9 cellular contexts compared by ENCODE assay signal in the genomic region with DNA sequence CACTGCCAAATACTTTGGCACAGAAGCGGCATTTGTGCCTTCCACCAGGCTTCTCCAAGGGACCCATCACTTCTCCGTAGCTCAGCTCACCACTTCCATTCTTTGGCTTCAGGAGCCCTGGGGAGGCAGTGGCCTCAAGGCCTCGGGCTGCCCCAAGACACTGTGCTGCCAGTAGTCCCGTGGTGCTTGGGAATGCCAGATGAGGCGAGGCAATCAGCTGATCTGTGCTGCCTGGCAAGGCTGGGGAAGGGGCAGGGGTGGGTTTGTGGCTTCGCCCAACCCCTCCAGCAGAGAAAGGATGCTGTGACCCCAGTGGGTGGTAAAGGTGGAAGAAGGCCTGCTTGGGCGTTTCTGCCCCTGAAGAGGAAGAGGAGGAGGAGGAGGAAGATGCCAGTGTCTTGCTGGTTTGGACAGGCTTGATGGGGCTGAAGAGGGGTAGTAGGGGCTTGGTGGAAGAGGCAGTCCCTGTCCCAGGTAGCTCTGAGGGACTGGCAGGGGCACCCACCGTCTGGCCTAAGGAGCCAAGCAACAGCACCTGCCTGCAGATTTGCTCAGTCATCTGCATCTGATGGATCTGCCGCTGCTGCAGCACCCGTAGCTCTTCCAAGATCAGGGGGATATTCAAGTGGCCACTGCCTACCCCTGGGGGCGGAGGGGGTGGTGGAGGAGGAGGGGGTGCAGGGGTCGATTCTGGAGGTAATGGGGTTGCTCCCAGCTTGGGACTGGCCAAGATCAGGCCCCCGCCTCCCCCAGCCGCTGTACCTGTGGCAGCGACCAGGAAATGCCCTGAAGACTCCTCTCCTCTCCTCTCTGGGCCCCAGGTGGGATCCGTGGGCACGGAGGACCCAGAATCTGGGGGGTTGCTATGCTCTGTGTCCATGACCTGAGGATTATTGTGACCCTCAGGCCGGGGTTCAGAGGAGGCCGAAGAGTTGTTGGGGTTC.
DNase-seq lines count a peak whose midpoint lies in the region; ATAC-seq and TF ChIP-seq lines count a peak whose summit lies in the region.
"Had no signal": no experiment of that assay in that cellular context is flagged by ENCODE, and none has a peak within 500 bp of the region (broad histone marks: within the 10 kb centered on the region; RNA-seq: fewer than 3 reads in every experiment).

No MANE protein-coding gene starts in this region.

- H3K27me3 ChIP-seq in muscle layer of duodenum (ENCODE audit: low read depth, low read length) = no peaks in the 10 kb centered on the region
- H3K27me3 ChIP-seq: tibial nerve had no signal

- no peak for ATAC-seq in stimulated activated naive CD8-positive, alpha-beta T cell treated with anti-CD3 and anti-CD28 coated beads, Interleukin-15, Interleukin-2, amounts not matched to agents 100 U/mL and 50 U/mL, for 24 hours
- ATAC-seq in central memory CD8-positive, alpha-beta T cell (replicated peaks; ENCODE audit: extremely low read depth, poor library complexity, severe bottlenecking) = no peak
- ATAC-seq in HG02678 (IDR thresholded peaks at IDR 0.05; ENCODE audit: unreplicated experiment) = no peak

- peaks cover 0 to 14% of the 10 kb centered on the region in 2 donors for H3K36me3 ChIP-seq in muscle layer of duodenum (ENCODE audit: control insufficient read depth in 1 of 2, insufficient read depth in 2 of 2, low read length in 2 of 2)

- POLR2A ChIA-PET in GM10248 (lab: Yijun Ruan, JAX) (no interaction called here), RWPE1 (lab: Yijun Ruan, JAX; ENCODE audit: low non-redundant PET) (no interaction called here)

- CTCF ChIA-PET in GM10248 (lab: Yijun Ruan, JAX) = interaction anchor here (0.6 to 3.2 kb wide), 8 partner anchors 8 to 48 kb away, joined by 3 to 13 read pairs (median 4); partner anchors contain the start of genes RAB2B and TOX4
- CTCF ChIA-PET in RWPE1 (lab: Yijun Ruan, JAX) = no interaction called here

- no peaks in the 10 kb centered on the region for H3K27me3 Mint-ChIP-seq in stimulated activated naive CD8-positive, alpha-beta T cell treated with anti-CD3 and anti-CD28 coated beads, Interleukin-15, Interleukin-2, amounts not matched to agents 100 ng/mL and 50 ng/mL, for 24 hours
- H3K27me3 Mint-ChIP-seq in central memory CD8-positive, alpha-beta T cell = no peaks in the 10 kb centered on the region

- H3K4me3 Mint-ChIP-seq in stimulated activated naive CD8-positive, alpha-beta T cell treated with anti-CD3 and anti-CD28 coated beads, Interleukin-15, Interleukin-2, amounts not matched to agents 100 ng/mL and 50 ng/mL, for 24 hours = peak overlapping the region; percentile 82
- peak overlapping the region; percentile 79 for H3K4me3 Mint-ChIP-seq in central memory CD8-positive, alpha-beta T cell

- no peaks in the 10 kb centered on the region for H3K9me3 Mint-ChIP-seq in stimulated activated naive CD8-positive, alpha-beta T cell treated with anti-CD3 and anti-CD28 coated beads, Interleukin-15, Interleukin-2, amounts not matched to agents 100 ng/mL and 50 ng/mL, for 24 hours
- no peaks in the 10 kb centered on the region for H3K9me3 Mint-ChIP-seq in central memory CD8-positive, alpha-beta T cell

- H3K27ac Mint-ChIP-seq in stimulated activated naive CD8-positive, alpha-beta T cell treated with anti-CD3 and anti-CD28 coated beads, Interleukin-15, Interleukin-2, amounts not matched to agents 100 ng/mL and 50 ng/mL, for 24 hours = peak overlapping the region; percentile 84
- peak overlapping the region; percentile 48 for H3K27ac Mint-ChIP-seq in central memory CD8-positive, alpha-beta T cell (ENCODE audit: low read depth)

- H3K27ac ChIP-seq in muscle layer of duodenum (ENCODE audit: low read length) = no peak overlapping the region
- no peak overlapping the region for H3K27ac ChIP-seq in RWPE1

- peak overlapping the region; percentile 67 to 86 for H3K4me3 ChIP-seq in muscle layer of duodenum (ENCODE audit: low read depth in 1 of 2, low read length in 2 of 2)

- peaks cover 0 to 49% of the 10 kb centered on the region in 2 donors for H3K4me1 ChIP-seq in muscle layer of duodenum (ENCODE audit: control insufficient read depth in 1 of 2, insufficient read depth in 2 of 2, low read length in 2 of 2)

- TF ChIP-seq CTCF in GM10248 (IDR thresholded peaks at IDR 0.05; ENCODE audit: control extremely low read depth, extremely low read depth, low read depth, missing control alignments) (no peak), RWPE1 (conservative IDR thresholded peaks at IDR 0.05; ENCODE audit: low read depth) (no peak)

- no peak for DNase-seq in stimulated activated naive CD8-positive, alpha-beta T cell treated with anti-CD3 and anti-CD28 coated beads, Interleukin-15, Interleukin-2, amounts not matched to agents 100 U/mL and 50 U/mL, for 24 hours
- no peak for DNase-seq in central memory CD8-positive, alpha-beta T cell (ENCODE audit: low spot score in 2 of 2)
- no peak for DNase-seq in hepatic stellate cell (ENCODE audit: low spot score)
- DNase-seq in GM10248 (ENCODE audit: extremely low spot score) = no peak
- no peak for DNase-seq in RWPE1 (ENCODE audit: low spot score)

- peaks cover 14% of the 10 kb centered on the region for H3K4me1 Mint-ChIP-seq in stimulated activated naive CD8-positive, alpha-beta T cell treated with anti-CD3 and anti-CD28 coated beads, Interleukin-15, Interleukin-2, amounts not matched to agents 100 ng/mL and 50 ng/mL, for 24 hours (ENCODE audit: low read depth)
- H3K4me1 Mint-ChIP-seq in central memory CD8-positive, alpha-beta T cell = peaks cover 18% of the 10 kb centered on the region

- H3K9me3 ChIP-seq in muscle layer of duodenum (ENCODE audit: control insufficient read depth in 1 of 2, low read length in 2 of 2) = no peaks in the 10 kb centered on the region
- H3K9me3 ChIP-seq: tibial nerve had no signal

- H3K36me3 Mint-ChIP-seq in stimulated activated naive CD8-positive, alpha-beta T cell treated with anti-CD3 and anti-CD28 coated beads, Interleukin-15, Interleukin-2, amounts not matched to agents 100 ng/mL and 50 ng/mL, for 24 hours (ENCODE audit: low read depth) = no peaks in the 10 kb centered on the region
- H3K36me3 Mint-ChIP-seq in central memory CD8-positive, alpha-beta T cell (ENCODE audit: insufficient read depth) = no peaks in the 10 kb centered on the region
